In genomic region chr4:47786958-47787370, GRCh38 we compare ENCODE assay signal across 15 cellular contexts. TPM values are rescaled to one million over a fixed set of nuclear protein-coding genes. Genes with fewer than 3 reads are reported as not detected.
DNase-seq lines count a peak whose midpoint lies in the region; ATAC-seq and TF ChIP-seq lines count a peak whose summit lies in the region.
"Had no signal": no experiment of that assay in that cellular context is flagged by ENCODE, and none has a peak within 500 bp of the region (broad histone marks: within the 10 kb centered on the region; RNA-seq: fewer than 3 reads in every experiment).

No MANE protein-coding gene starts in this region.

- peak; percentile 36 for DNase-seq in amniotic epithelial cell (ENCODE audit: low read depth)
- no peak for DNase-seq in body of pancreas
- no peak for DNase-seq in dedifferentiated amniotic fluid mesenchymal stem cell (ENCODE audit: extremely low spot score)
- no peak for DNase-seq in cerebellar cortex (ENCODE audit: low spot score)
- DNase-seq: activated T-cell treated with anti-CD3 and anti-CD28 coated beads for 4 hours; NCI-H1436 treated with DMSO at 0.1 percent for 48 hours; nucleus accumbens; PC-3; stimulated activated CD4-positive, alpha-beta T cell treated with anti-CD3 and anti-CD28 coated beads, Interleukin-4, amount 100 ng/mL, for 4 hours had no signal

- intact Hi-C loops in body of pancreas (cut with DNase I), result no loop called here

- H3K4me1 ChIP-seq in body of pancreas, result no peaks in the 10 kb centered on the region

- no peaks in the 10 kb centered on the region for H3K27me3 ChIP-seq in body of pancreas

- H3K27ac ChIP-seq in body of pancreas, result no peak overlapping the region
- H3K27ac ChIP-seq: HL-60 had no signal

- H3K36me3 ChIP-seq in body of pancreas (replicated peaks in 1 of 2; ENCODE audit: insufficient read depth in 1 of 2, low read depth in 2 of 2), result no peaks in the 10 kb centered on the region

- WGBS in body of pancreas, 2 donors, result 76 to 80% methylated on average over 4 of the region's 4 CpGs

- no peaks in the 10 kb centered on the region for H3K9me3 ChIP-seq in body of pancreas

- TF ChIP-seq POLR2A in body of pancreas (IDR thresholded peaks at IDR 0.05), result no peak

- no peak for TF ChIP-seq CTCF in body of pancreas (IDR thresholded peaks at IDR 0.05)

- H3K4me3 ChIP-seq in body of pancreas, result no peak overlapping the region

- ATAC-seq in GM18519 (IDR thresholded peaks at IDR 0.05; ENCODE audit: low FRiP score, unreplicated experiment) (peak; percentile 77), GM21423 (IDR thresholded peaks at IDR 0.05; ENCODE audit: unreplicated experiment) (peak; percentile 76), HG03108 (IDR thresholded peaks at IDR 0.05; ENCODE audit: unreplicated experiment) (peak; percentile 72), body of pancreas (no peak), HG02571 (IDR thresholded peaks at IDR 0.05; ENCODE audit: unreplicated experiment) (no peak)
- ATAC-seq: PC-3 had no signal

RNA-seq across cellular contexts. Expression of gene CORIN, which starts 50.9 kb away (rescaled TPM):
- total RNA-seq in body of pancreas, result 1 to 10 TPM in 1 of 2 donors, under 1 TPM in 1; 0.33 to 1.3 TPM
- total RNA-seq: kidney epithelial cell, PC-3 had no signal

Comparison
In these comparisons a context has a peak if more than half of its experiments do, and no peak if none do; other contexts are left out.
1. ATAC-seq: peak in GM18519 (single experiment), GM21423 (single experiment) and HG03108 (single experiment); none in body of pancreas (single experiment) and HG02571 (single experiment).